In the genomic region with DNA sequence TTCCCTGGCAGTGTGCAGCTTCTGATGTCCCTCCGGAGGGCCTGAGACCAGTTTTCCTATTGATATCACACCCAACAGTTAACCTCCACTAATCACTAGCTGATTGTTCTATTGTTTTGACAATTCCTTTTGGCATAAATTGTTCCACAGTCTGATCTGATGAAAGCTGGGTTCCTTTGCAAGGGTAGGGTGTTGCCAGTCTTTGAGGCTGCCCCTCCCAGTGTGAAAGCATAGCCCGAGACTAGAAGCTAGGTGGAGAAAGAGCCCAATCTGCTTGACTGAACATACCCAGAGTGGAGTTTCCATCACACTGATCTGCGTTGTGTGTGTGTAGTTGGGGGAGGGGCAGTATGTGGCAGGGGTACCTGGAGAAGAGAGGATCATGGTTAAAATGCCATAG, we compare ENCODE assay signal across 18 cellular contexts. TPM values are rescaled to one million over a fixed set of nuclear protein-coding genes. Genes with fewer than 3 reads are reported as not detected.
DNase-seq lines count a peak whose midpoint lies in the region; ATAC-seq, FAIRE-seq and TF ChIP-seq lines count a peak whose summit lies in the region.
"Had no signal": no experiment of that assay in that cellular context is flagged by ENCODE, and none has a peak within 500 bp of the region (broad histone marks: within the 10 kb centered on the region; RNA-seq: fewer than 3 reads in every experiment).

No MANE protein-coding gene starts in this region.

- no peak overlapping the region for H3K4me3 Mint-ChIP-seq in astrocyte (ENCODE audit: unreplicated experiment)
- no peak overlapping the region for H3K4me3 Mint-ChIP-seq in activated T-cell treated with anti-CD3 and anti-CD28 coated beads, Interleukin-2, amount 50 U/mL, for 72 hours
- H3K4me3 Mint-ChIP-seq: CD4-positive, alpha-beta memory T cell; GM23338; H9 had no signal

- DNase-seq in astrocyte (ENCODE audit: low read depth) (no peak), NCI-H226 (no peak)
- no peak for DNase-seq in activated T-cell treated with anti-CD3 and anti-CD28 coated beads, Interleukin-2, amount 50 U/mL, for 72 hours
- DNase-seq: C1 segment of cervical spinal cord; Calu3; CD4-positive, alpha-beta memory T cell; COR-L47; DMS53; DMS79 treated with DMSO at 0.1 percent for 48 hours; GF-D8; H9 had no signal

- no peak overlapping the region for H3K9ac ChIP-seq in astrocyte (ENCODE audit: low read length)
- no peak overlapping the region for H3K9ac ChIP-seq in subcutaneous abdominal adipose tissue (ENCODE audit: low read length in 5 of 5)

- H3K4me3 ChIP-seq in astrocyte (ENCODE audit: insufficient read depth, low read depth, low read length), result no peak overlapping the region
- H3K4me3 ChIP-seq in subcutaneous abdominal adipose tissue (ENCODE audit: low read depth in 1 of 5, low read length in 5 of 5), result no peak overlapping the region
- H3K4me3 ChIP-seq: GM23338 had no signal

- peaks cover 75% of the 10 kb centered on the region for H3K79me2 ChIP-seq in astrocyte (ENCODE audit: insufficient read depth, low read length)

- H3K4me1 ChIP-seq in astrocyte (ENCODE audit: insufficient read depth, low read length) (peaks cover 30% of the 10 kb centered on the region), subcutaneous abdominal adipose tissue (ENCODE audit: control insufficient read depth in 5 of 5, insufficient read depth in 5 of 5, low read length in 5 of 5) (peaks cover 3 to 14% (median 8%) of the 10 kb centered on the region in 5 donors)

- H3K4me1 Mint-ChIP-seq in astrocyte (ENCODE audit: low read depth, unreplicated experiment), result peaks cover 40% of the 10 kb centered on the region
- H3K4me1 Mint-ChIP-seq in activated T-cell treated with anti-CD3 and anti-CD28 coated beads, Interleukin-2, amount 50 U/mL, for 72 hours (ENCODE audit: low read depth), result no peaks in the 10 kb centered on the region
- H3K4me1 Mint-ChIP-seq: CD4-positive, alpha-beta memory T cell had no signal

- H3K36me3 Mint-ChIP-seq in astrocyte (ENCODE audit: low read depth, unreplicated experiment), result peaks cover 50% of the 10 kb centered on the region
- H3K36me3 Mint-ChIP-seq in activated T-cell treated with anti-CD3 and anti-CD28 coated beads, Interleukin-2, amount 50 U/mL, for 72 hours (ENCODE audit: insufficient read depth in 2 of 2), result no peaks in the 10 kb centered on the region
- H3K36me3 Mint-ChIP-seq: CD4-positive, alpha-beta memory T cell had no signal

- peak overlapping the region; percentile 55 for H3K27ac Mint-ChIP-seq in astrocyte (ENCODE audit: unreplicated experiment)
- H3K27ac Mint-ChIP-seq in activated T-cell treated with anti-CD3 and anti-CD28 coated beads, Interleukin-2, amount 50 U/mL, for 72 hours, result no peak overlapping the region
- H3K27ac Mint-ChIP-seq: CD4-positive, alpha-beta memory T cell; GM23338; H9 had no signal

- H3K9me3 ChIP-seq in astrocyte (ENCODE audit: insufficient read depth, low read depth, low read length) (no peaks in the 10 kb centered on the region), subcutaneous abdominal adipose tissue (ENCODE audit: control insufficient read depth in 5 of 5, low read length in 5 of 5) (peaks cover 0 to 12% (median 8%) of the 10 kb centered on the region in 5 donors)

- ATAC-seq in esophagus mucosa (peak; percentile 48), GM19452 (IDR thresholded peaks at IDR 0.05; ENCODE audit: unreplicated experiment) (no peak)
- no peak for ATAC-seq in activated T-cell treated with anti-CD3 and anti-CD28 coated beads, Interleukin-2, amount 50 U/mL, for 72 hours (replicated peaks in 1 of 2)
- ATAC-seq: GM23338, HCT116 had no signal

- TF ChIP-seq CTCF in astrocyte (IDR thresholded peaks at IDR 0.05; ENCODE audit: insufficient read depth, low read depth, low read length), result no peak

- H3K4me2 ChIP-seq in astrocyte (ENCODE audit: low read length), result no peak overlapping the region
- H3K4me2 ChIP-seq: GM23338 had no signal

- no peaks in the 10 kb centered on the region for H4K20me1 ChIP-seq in astrocyte (ENCODE audit: insufficient read depth, low read length)

- H3K27ac ChIP-seq in astrocyte (ENCODE audit: low read depth, low read length), result no peak overlapping the region
- H3K27ac ChIP-seq in subcutaneous abdominal adipose tissue (ENCODE audit: low read depth, low read length), result peak overlapping the region; percentile 3

- no peaks in the 10 kb centered on the region for H3K27me3 Mint-ChIP-seq in astrocyte (ENCODE audit: low read depth, unreplicated experiment)
- H3K27me3 Mint-ChIP-seq in activated T-cell treated with anti-CD3 and anti-CD28 coated beads, Interleukin-2, amount 50 U/mL, for 72 hours (ENCODE audit: low read depth), result no peaks in the 10 kb centered on the region
- H3K27me3 Mint-ChIP-seq: CD4-positive, alpha-beta memory T cell had no signal

- peaks cover 4% of the 10 kb centered on the region for H3K36me3 ChIP-seq in astrocyte (ENCODE audit: insufficient read depth, low read length)
- peaks cover 11 to 29% (median 25%) of the 10 kb centered on the region in 5 donors for H3K36me3 ChIP-seq in subcutaneous abdominal adipose tissue (ENCODE audit: control insufficient read depth in 5 of 5, insufficient read depth in 5 of 5, low read length in 5 of 5)

- no peak for FAIRE-seq in astrocyte (lab: Jason Lieb, UNC)
- FAIRE-seq: GM12891 had no signal

- H3K9me3 Mint-ChIP-seq in astrocyte (ENCODE audit: unreplicated experiment), result peaks cover 2% of the 10 kb centered on the region
- peaks cover 4 to 6% of the 10 kb centered on the region in 2 donors for H3K9me3 Mint-ChIP-seq in activated T-cell treated with anti-CD3 and anti-CD28 coated beads, Interleukin-2, amount 50 U/mL, for 72 hours

- H2AFZ ChIP-seq in astrocyte (ENCODE audit: low read depth, low read length), result no peak overlapping the region
- H2AFZ ChIP-seq: GM23338 had no signal

- H3K27me3 ChIP-seq in astrocyte (ENCODE audit: insufficient read depth, low read length), result no peaks in the 10 kb centered on the region
- no peaks in the 10 kb centered on the region for H3K27me3 ChIP-seq in subcutaneous abdominal adipose tissue (ENCODE audit: control insufficient read depth in 5 of 5, insufficient read depth in 4 of 5, low read length in 5 of 5)

RNA-seq across cellular contexts. Expression of a gene that starts 10.3 kb away (rescaled TPM):
- total RNA-seq in astrocyte (84.4 and 101 TPM in 2 replicates), esophagus mucosa (6.0 TPM)
- under 1 TPM; 0.09 to 0.17 TPM for total RNA-seq in activated T-cell treated with anti-CD3 and anti-CD28 coated beads, Interleukin-2, amount 50 U/mL, for 72 hours
- total RNA-seq: A673; CD4-positive, alpha-beta memory T cell had no signal

Comparison
In these comparisons a context has a peak if more than half of its experiments do, and no peak if none do; other contexts are left out.
1. RNA of a gene that starts 10.3 kb away (total RNA-seq): 84.4 to 101 TPM in astrocyte; 6.0 TPM in esophagus mucosa (single experiment) and 0.09 to 0.17 TPM in activated T-cell treated with anti-CD3 and anti-CD28 coated beads, Interleukin-2, amount 50 U/mL, for 72 hours; every median in the first group is over 10 times any median in the second.